8 cellular contexts compared by ENCODE assay signal in genomic region chr3:88057650-88058321, GRCh38. TPM values are rescaled to one million over a fixed set of nuclear protein-coding genes. Genes with fewer than 3 reads are reported as not detected.
DNase-seq lines count a peak whose midpoint lies in the region; ATAC-seq and TF ChIP-seq lines count a peak whose summit lies in the region.

No MANE protein-coding gene starts in this region.

- TF ChIP-seq CTCF in PC-3 (conservative IDR thresholded peaks at IDR 0.05; ENCODE audit: low read depth, low read length) (no peak; the same call in 1 of the 2 replicates), nephron (IDR thresholded peaks at IDR 0.05; ENCODE audit: unreplicated experiment in 3 of 3) (no peak)

- H3K9ac ChIP-seq in PC-3 (ENCODE audit: low read length) = peak overlapping the region; percentile 87

- peaks cover 29% of the 10 kb centered on the region for H3K4me1 ChIP-seq in PC-3 (ENCODE audit: insufficient read depth, low read length)

- CTCF ChIA-PET in PC-3 (lab: Charles Lee) = interaction anchor here (0.6 kb wide), 1 partner anchor 55 kb away, joined by 3 read pairs; no protein-coding TSS in a partner anchor

- H3K9me3 ChIP-seq in PC-3 (ENCODE audit: low read length) = no peaks in the 10 kb centered on the region

- no peaks in the 10 kb centered on the region for H3K9me2 ChIP-seq in PC-3 (replicated peaks; ENCODE audit: low read length)

- peak overlapping the region; percentile 96 for H3K4me3 ChIP-seq in PC-3 (ENCODE audit: low read length)

- intact Hi-C loops in PC-3 (cut with micrococcal nuclease) = loop anchor here (1.0 to 2.0 kb wide), 2 partner anchors 25 to 56 kb away; no protein-coding TSS in a partner anchor

- no peaks in the 10 kb centered on the region for H3F3A ChIP-seq in PC-3 (ENCODE audit: low read length, unreplicated experiment)

- H3K27me3 Mint-ChIP-seq in effector memory CD8-positive, alpha-beta T cell = no peaks in the 10 kb centered on the region
- no peaks in the 10 kb centered on the region for H3K27me3 Mint-ChIP-seq in nephron (ENCODE audit: low read depth)

- TSS peak; percentile 55 for BruUV-seq in PC-3 (replicated peaks; lab: Mats Ljungman, UMichigan)

- H3K27ac ChIP-seq in PC-3 (ENCODE audit: low read length) = peak overlapping the region; percentile 71; the same call in 1 of the 2 replicates

- DNase-seq in NCI-H2107 treated with DMSO at 0.1 percent for 48 hours (lab: John Stamatoyannopoulos, UW; ENCODE audit: unreplicated experiment) (peak; percentile 36), NCI-H2107 (lab: John Stamatoyannopoulos, UW) (no peak), PC-3 (no peak), kidney glomerular epithelial cell (lab: John Stamatoyannopoulos, UW) (no peak), GDM1 (lab: John Stamatoyannopoulos, UW) (no peak)
- no peak for DNase-seq in effector memory CD8-positive, alpha-beta T cell

- no peak for ATAC-seq in PC-3
- no peak for ATAC-seq in effector memory CD8-positive, alpha-beta T cell (replicated peaks)
- no peak for ATAC-seq in HG03025 (IDR thresholded peaks at IDR 0.05; ENCODE audit: low FRiP score, unreplicated experiment)

- peaks cover 55% of the 10 kb centered on the region for H3K36me3 Mint-ChIP-seq in effector memory CD8-positive, alpha-beta T cell (ENCODE audit: insufficient read depth)
- H3K36me3 Mint-ChIP-seq in nephron (ENCODE audit: low read depth) = peaks cover 30% of the 10 kb centered on the region

- POLR2A ChIA-PET in PC-3 (lab: Charles Lee; ENCODE audit: unreplicated experiment) = no interaction called here

- peak overlapping the region; percentile 87 for H3K4me2 ChIP-seq in PC-3 (ENCODE audit: low read length)

- peak overlapping the region; percentile 81 for H2AFZ ChIP-seq in PC-3 (ENCODE audit: low read length)

- no peaks in the 10 kb centered on the region for H3K9me3 Mint-ChIP-seq in effector memory CD8-positive, alpha-beta T cell
- no peaks in the 10 kb centered on the region for H3K9me3 Mint-ChIP-seq in nephron

- peaks cover 27% of the 10 kb centered on the region for H4K20me1 ChIP-seq in PC-3 (ENCODE audit: low read length)

- H3K27me3 ChIP-seq in PC-3 (ENCODE audit: low read length) = no peaks in the 10 kb centered on the region

- peaks cover 22% of the 10 kb centered on the region for H3K36me3 ChIP-seq in PC-3 (ENCODE audit: low read depth, low read length)

- H3K79me2 ChIP-seq in PC-3 (ENCODE audit: low read length) = peaks cover 66% of the 10 kb centered on the region

- H3K27ac Mint-ChIP-seq in effector memory CD8-positive, alpha-beta T cell = peak overlapping the region; percentile 94 to 95
- peak overlapping the region; percentile 89 to 97 (median 96) for H3K27ac Mint-ChIP-seq in nephron

- peaks cover 25 to 46% of the 10 kb centered on the region in 2 donors for H3K4me1 Mint-ChIP-seq in effector memory CD8-positive, alpha-beta T cell (ENCODE audit: low read depth in 2 of 2)
- H3K4me1 Mint-ChIP-seq in nephron = peaks cover 44% of the 10 kb centered on the region

- peak overlapping the region; percentile 93 to 97 for H3K4me3 Mint-ChIP-seq in effector memory CD8-positive, alpha-beta T cell
- H3K4me3 Mint-ChIP-seq in nephron = peak overlapping the region; percentile 95 to 99 (median 98)

RNA-seq across cellular contexts. Expression of gene CGGBP1, which starts 1.0 kb away (rescaled TPM):
- 27.0 and 37.1 TPM in 2 replicates for total RNA-seq in PC-3 (2014; rRNA removed)

RNA-seq across cellular contexts. Expression of gene ZNF654, which starts 1.3 kb away (rescaled TPM):
- total RNA-seq in PC-3 (2014; rRNA removed) = 5.0 and 6.9 TPM in 2 replicates
